ENCODE assay signal across 9 cellular contexts in genomic region chrX:153238361-153238760, GRCh38. TPM values are rescaled to one million over a fixed set of nuclear protein-coding genes. Genes with fewer than 3 reads are reported as not detected.
"Had no signal": no experiment of that assay in that cellular context is flagged by ENCODE, and none has a peak within 500 bp of the region (broad histone marks: within the 10 kb centered on the region; RNA-seq: fewer than 3 reads in every experiment).

No MANE protein-coding gene starts in this region.

- DNase-seq: GM23248, GOT3, H7, HFFc6 had no signal

- H3K4me1 ChIP-seq: HAP-1 had no signal

- H3K4me3 ChIP-seq: GM23248, HAP-1 had no signal

- H3K27ac ChIP-seq: GM23248, HL-60 had no signal

- H2AFZ ChIP-seq: GM23248 had no signal

- ATAC-seq: HCT116, HepG2 had no signal

- H3K36me3 Mint-ChIP-seq: IgD-negative memory B cell had no signal

- H3K9ac ChIP-seq: GM23248 had no signal

- H3K36me3 ChIP-seq: HAP-1 had no signal

- H3K9me3 Mint-ChIP-seq: HFFc6 had no signal

- H3K27ac Mint-ChIP-seq: HFFc6, IgD-negative memory B cell had no signal

- H3K9me3 ChIP-seq: HAP-1 had no signal

- H3K4me3 Mint-ChIP-seq: HFFc6 had no signal

RNA-seq across cellular contexts. Expression of gene MAGEA1, which starts 59.3 kb away (rescaled TPM):
- total RNA-seq: GM23248, H7, HepG2, HFFc6 had no signal
- polyA plus RNA-seq: GM23248, HepG2, IgD-negative memory B cell had no signal
